23 cellular contexts compared by ENCODE assay signal in the genomic region with DNA sequence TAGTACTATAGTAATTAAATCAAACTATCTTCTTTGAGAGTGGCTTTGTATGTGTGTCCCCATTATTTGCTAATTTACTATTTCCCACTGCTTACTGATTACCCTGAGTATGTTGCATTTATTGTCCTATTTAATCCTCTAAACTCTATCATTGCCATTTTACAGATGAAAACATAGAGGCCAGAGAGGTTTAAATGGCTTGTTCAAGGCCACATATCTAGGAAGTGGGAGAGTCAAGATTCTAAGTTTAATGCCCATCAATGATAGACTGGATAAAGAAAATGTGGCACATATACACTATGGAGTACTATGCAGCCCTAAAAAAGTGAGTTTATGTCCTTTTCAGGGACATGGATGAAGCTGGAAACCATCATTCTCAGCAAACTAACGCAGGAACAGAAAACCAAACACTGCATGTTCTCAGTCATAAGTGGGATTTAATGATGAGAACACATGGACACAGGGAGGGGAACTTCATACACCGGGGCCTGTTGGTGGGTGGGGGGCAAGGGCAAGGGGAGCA.
DNase-seq lines count a peak whose midpoint lies in the region; ATAC-seq, FAIRE-seq and TF ChIP-seq lines count a peak whose summit lies in the region.
"Had no signal": no experiment of that assay in that cellular context is flagged by ENCODE, and none has a peak within 500 bp of the region (broad histone marks: within the 10 kb centered on the region; RNA-seq: fewer than 3 reads in every experiment).

No MANE protein-coding gene starts in this region.

- no peak for TF ChIP-seq RAD21 in K562 (CRISPR knock-in tag; conservative IDR thresholded peaks at IDR 0.05 in 1 of 2, IDR thresholded peaks at IDR 0.05 in 1 of 2)

- H3K4me1 ChIP-seq in OCI-LY1 (ENCODE audit: insufficient read depth, low read length, severe bottlenecking) (peaks cover 73% of the 10 kb centered on the region), K562 (replicated peaks in 1 of 2; ENCODE audit: control insufficient read depth in 2 of 2, insufficient read depth in 2 of 2, low read length in 2 of 2) (peaks cover 0 to 7% of the 10 kb centered on the region in 2 experiments; a peak in 2 of 5 replicates)
- H3K4me1 ChIP-seq: BE2C had no signal

- in situ Hi-C loops in K562 (cut with MboI): no loop called here

- H4K20me1 ChIP-seq in OCI-LY1 (ENCODE audit: insufficient read depth, low read length) (no peaks in the 10 kb centered on the region), K562 (replicated peaks; ENCODE audit: control insufficient read depth, insufficient read depth, low read length) (no peaks in the 10 kb centered on the region)

- H3K27ac ChIP-seq in OCI-LY1 (ENCODE audit: low read depth, low read length, poor library complexity, severe bottlenecking): peak overlapping the region; percentile 67
- H3K27ac ChIP-seq in K562 (ENCODE audit: extremely low read depth, low read depth, low read length): no peak overlapping the region
- H3K27ac ChIP-seq: HL-60 had no signal

- H3K4me3 Mint-ChIP-seq in activated naive CD8-positive, alpha-beta T cell: no peak overlapping the region
- H3K4me3 Mint-ChIP-seq in activated naive CD8-positive, alpha-beta T cell treated with anti-CD3 and anti-CD28 coated beads for 36 hours: no peak overlapping the region
- H3K4me3 Mint-ChIP-seq in stimulated activated naive B cell treated with anti-CD40 and anti-IgM and Interleukin-4, amounts not matched to agents 10 μg/mL and 1 μg/mL and 100 μg/mL, for 72 hours: peak overlapping the region in 1 of 2 donors; percentile 4
- no peak overlapping the region for H3K4me3 Mint-ChIP-seq in immature natural killer cell
- H3K4me3 Mint-ChIP-seq: CD4-positive, alpha-beta T cell had no signal

- 44% methylated on average over 2 of the region's 2 CpGs for WGBS in K562 (ENCODE audit: insufficient coverage, low coverage, missing lambda C conversion rate)

- H3K9me3 ChIP-seq in OCI-LY1 (ENCODE audit: low read length) (peaks cover 3% of the 10 kb centered on the region; the same call in 1 of the 2 replicates), K562 (replicated peaks; ENCODE audit: control insufficient read depth, insufficient read depth, low read depth, low read length) (no peaks in the 10 kb centered on the region)
- H3K9me3 ChIP-seq: BE2C had no signal

- no peak for DNase-seq in activated naive CD8-positive, alpha-beta T cell treated with anti-CD3 and anti-CD28 coated beads for 36 hours
- no peak for DNase-seq in K562 (ENCODE audit: extremely low read depth in 1 of 4, low spot score in 3 of 4)
- DNase-seq in stimulated activated naive B cell treated with anti-CD40 and anti-IgM and Interleukin-4, amounts not matched to agents 10 μg/mL and 1 μg/mL and 100 μg/mL, for 72 hours: no peak
- DNase-seq in immature natural killer cell: no peak
- no peak for DNase-seq in NCI-H526 (lab: John Stamatoyannopoulos, UW)
- DNase-seq: 8988T; BE2C; CD4-positive, alpha-beta T cell; COR-L47; DMS79; NCI-H1105; NCI-H2081; NCI-H2171; NCI-H345; NCI-H524; NCI-H82; OCI-M1; SJCRH30 had no signal

- H3K4me2 ChIP-seq in OCI-LY1 (ENCODE audit: low read length) (no peak overlapping the region), K562 (ENCODE audit: insufficient read depth, low read length) (no peak overlapping the region)

- intact Hi-C loops in K562 (cut with micrococcal nuclease): no loop called here

- POLR2A ChIA-PET in K562 (lab: Yijun Ruan, JAX): no interaction called here

- H3K36me3 ChIP-seq in OCI-LY1 (ENCODE audit: insufficient read depth, low read length) (no peaks in the 10 kb centered on the region), K562 (ENCODE audit: control insufficient read depth, insufficient read depth, low read length) (no peaks in the 10 kb centered on the region)
- H3K36me3 ChIP-seq: BE2C, SJCRH30 had no signal

- no peaks in the 10 kb centered on the region for H3K9me1 ChIP-seq in K562 (ENCODE audit: control insufficient read depth, insufficient read depth, low read length)

- H3K27ac Mint-ChIP-seq in activated naive CD8-positive, alpha-beta T cell: peak overlapping the region; percentile 23
- H3K27ac Mint-ChIP-seq in activated naive CD8-positive, alpha-beta T cell treated with anti-CD3 and anti-CD28 coated beads for 36 hours: no peak overlapping the region
- H3K27ac Mint-ChIP-seq in stimulated activated naive B cell treated with anti-CD40 and anti-IgM and Interleukin-4, amounts not matched to agents 10 μg/mL and 1 μg/mL and 100 μg/mL, for 72 hours: peak overlapping the region; percentile 84
- peak overlapping the region in 1 of 6 donors; percentile 16 for H3K27ac Mint-ChIP-seq in immature natural killer cell

- no peaks in the 10 kb centered on the region for H3K9me2 ChIP-seq in OCI-LY1 (ENCODE audit: low read depth, low read length)

- H3K27me3 ChIP-seq in OCI-LY1 (ENCODE audit: insufficient read depth, low read length) (no peaks in the 10 kb centered on the region), K562 (ENCODE audit: control insufficient read depth in 2 of 2, insufficient read depth in 2 of 2, low read length in 2 of 2) (no peaks in the 10 kb centered on the region)
- H3K27me3 ChIP-seq: BE2C, SJCRH30 had no signal

- H3F3A ChIP-seq in OCI-LY1 (ENCODE audit: insufficient read depth, low read length): no peaks in the 10 kb centered on the region

- H3K9ac ChIP-seq in OCI-LY1 (ENCODE audit: low read length): no peak overlapping the region
- H3K9ac ChIP-seq in K562 (ENCODE audit: insufficient read depth in 1 of 2, low read depth in 2 of 2, low read length in 2 of 2): no peak overlapping the region

- H3K4me3 ChIP-seq in OCI-LY1 (ENCODE audit: low read depth, low read length, poor library complexity, severe bottlenecking) (no peak overlapping the region), K562 (no peak overlapping the region)
- H3K4me3 ChIP-seq: SJCRH30 had no signal

- TF ChIP-seq EP300 in K562 (IDR thresholded peaks at IDR 0.05; ENCODE audit: low read length): no peak

- no peaks in the 10 kb centered on the region for H3K79me2 ChIP-seq in OCI-LY1 (ENCODE audit: insufficient read depth, low read length)
- no peaks in the 10 kb centered on the region for H3K79me2 ChIP-seq in K562 (ENCODE audit: control insufficient read depth, insufficient read depth, low read length)

- peaks cover 73% of the 10 kb centered on the region for H3K4me1 Mint-ChIP-seq in activated naive CD8-positive, alpha-beta T cell (ENCODE audit: low read depth)
- H3K4me1 Mint-ChIP-seq in activated naive CD8-positive, alpha-beta T cell treated with anti-CD3 and anti-CD28 coated beads for 36 hours: peaks cover 60% of the 10 kb centered on the region
- peaks cover 57 to 96% of the 10 kb centered on the region in 2 donors for H3K4me1 Mint-ChIP-seq in stimulated activated naive B cell treated with anti-CD40 and anti-IgM and Interleukin-4, amounts not matched to agents 10 μg/mL and 1 μg/mL and 100 μg/mL, for 72 hours
- H3K4me1 Mint-ChIP-seq in immature natural killer cell: peaks cover 35 to 74% of the 10 kb centered on the region in 2 donors

- CTCF ChIA-PET in K562 (lab: Yijun Ruan, JAX; ENCODE audit: low intra/inter-chr PET ratio): no interaction called here

- TF ChIP-seq CTCF in OCI-LY1 (IDR thresholded peaks at IDR 0.05; ENCODE audit: low read length): no peak
- no peak for TF ChIP-seq CTCF in K562 (IDR thresholded peaks at IDR 0.05 in 2 of 3, conservative IDR thresholded peaks at IDR 0.05 in 1 of 3; ENCODE audit: insufficient read depth in 2 of 3, low read depth in 1 of 3, low read length in 3 of 3)

- H2AFZ ChIP-seq in OCI-LY1 (ENCODE audit: low read length): no peak overlapping the region
- H2AFZ ChIP-seq in K562 (ENCODE audit: low read depth, low read length): no peak overlapping the region

- H3K9me3 Mint-ChIP-seq in activated naive CD8-positive, alpha-beta T cell (ENCODE audit: low read depth): peaks cover 4% of the 10 kb centered on the region
- peaks cover 9% of the 10 kb centered on the region for H3K9me3 Mint-ChIP-seq in activated naive CD8-positive, alpha-beta T cell treated with anti-CD3 and anti-CD28 coated beads for 36 hours
- H3K9me3 Mint-ChIP-seq in stimulated activated naive B cell treated with anti-CD40 and anti-IgM and Interleukin-4, amounts not matched to agents 10 μg/mL and 1 μg/mL and 100 μg/mL, for 72 hours: peaks cover 0 to 5% of the 10 kb centered on the region in 2 donors
- H3K9me3 Mint-ChIP-seq in immature natural killer cell: no peaks in the 10 kb centered on the region
- H3K9me3 Mint-ChIP-seq: CD4-positive, alpha-beta T cell had no signal

- BruUV-seq in K562 (replicated peaks; lab: Mats Ljungman, UMichigan): no TSS peak

- ATAC-seq in K562: no peak
- ATAC-seq in stimulated activated naive B cell treated with anti-CD40 and anti-IgM and Interleukin-4, amounts not matched to agents 10 μg/mL and 1 μg/mL and 100 μg/mL, for 72 hours (replicated peaks): no peak
- no peak for ATAC-seq in activated CD4-positive, CD25-positive, alpha-beta regulatory T cell treated with anti-CD3 and anti-CD28 coated beads, Interleukin-2, amount 50 U/mL, for 24 hours

- no peak for FAIRE-seq in K562 (lab: Jason Lieb, UNC)
- FAIRE-seq: RCC 7860 had no signal

- TF ChIP-seq POLR2A in K562 (conservative IDR thresholded peaks at IDR 0.05): no peak

- peaks cover 9% of the 10 kb centered on the region for H3K36me3 Mint-ChIP-seq in activated naive CD8-positive, alpha-beta T cell
- H3K36me3 Mint-ChIP-seq in activated naive CD8-positive, alpha-beta T cell treated with anti-CD3 and anti-CD28 coated beads for 36 hours: peaks cover 10% of the 10 kb centered on the region
- peaks cover 17 to 18% of the 10 kb centered on the region in 2 donors for H3K36me3 Mint-ChIP-seq in stimulated activated naive B cell treated with anti-CD40 and anti-IgM and Interleukin-4, amounts not matched to agents 10 μg/mL and 1 μg/mL and 100 μg/mL, for 72 hours
- peaks cover 0 to 5% (median 3%) of the 10 kb centered on the region in 3 donors for H3K36me3 Mint-ChIP-seq in immature natural killer cell

- no peaks in the 10 kb centered on the region for H3K27me3 Mint-ChIP-seq in activated naive CD8-positive, alpha-beta T cell
- no peaks in the 10 kb centered on the region for H3K27me3 Mint-ChIP-seq in activated naive CD8-positive, alpha-beta T cell treated with anti-CD3 and anti-CD28 coated beads for 36 hours
- H3K27me3 Mint-ChIP-seq in stimulated activated naive B cell treated with anti-CD40 and anti-IgM and Interleukin-4, amounts not matched to agents 10 μg/mL and 1 μg/mL and 100 μg/mL, for 72 hours: no peaks in the 10 kb centered on the region
- H3K27me3 Mint-ChIP-seq in immature natural killer cell (ENCODE audit: low read depth in 3 of 3): peaks cover 0 to 2% (median under 1%) of the 10 kb centered on the region in 3 donors
- H3K27me3 Mint-ChIP-seq: CD4-positive, alpha-beta T cell had no signal

TF ChIP-seq in K562, 482 proteins besides CTCF, POLR2A, EP300 and RAD21 (continues in another document):
- TF ChIP-seq RBM25 (IDR thresholded peaks at IDR 0.05; ENCODE audit: low read depth, low read length, severe bottlenecking): peak; percentile 63
- no peak for TF ChIP-seq HNRNPL (IDR thresholded peaks at IDR 0.05; ENCODE audit: low read depth, low read length)
- TF ChIP-seq ZNF121 (CRISPR knock-in tag; conservative IDR thresholded peaks at IDR 0.05): no peak
- TF ChIP-seq POLR2H (tag; IDR thresholded peaks at IDR 0.05; ENCODE audit: low read depth): no peak
